Comparison of ENCODE assay signal across 8 cellular contexts in the genomic region with DNA sequence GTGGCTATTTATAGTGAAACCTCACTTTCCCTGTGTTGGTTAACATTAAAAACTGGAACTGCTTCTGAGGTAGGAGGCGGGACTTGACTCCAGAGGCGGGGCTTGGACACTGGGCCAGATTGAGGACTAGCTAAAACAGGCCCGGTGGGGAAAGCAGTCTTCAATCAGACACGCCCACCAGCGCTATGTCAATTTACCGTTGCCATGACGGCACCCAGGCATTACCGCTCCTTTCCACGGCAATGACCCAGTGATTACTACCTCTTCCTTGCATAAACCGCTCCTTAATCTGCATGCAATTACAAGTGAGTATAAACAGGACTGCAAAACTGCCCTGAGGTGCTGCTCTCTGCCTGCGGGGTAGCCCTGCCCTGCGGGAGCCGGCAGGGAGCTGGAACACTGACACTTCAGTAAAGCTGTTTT. TPM values are rescaled to one million over a fixed set of nuclear protein-coding genes. Genes with fewer than 3 reads are reported as not detected.
DNase-seq lines count a peak whose midpoint lies in the region; ATAC-seq and TF ChIP-seq lines count a peak whose summit lies in the region.

No MANE protein-coding gene starts in this region.

- peak overlapping the region in 3 of 8 donors; percentile 43 to 59 (median 57) for H3K4me3 Mint-ChIP-seq in CD4-positive, alpha-beta memory T cell

- no peaks in the 10 kb centered on the region for H3K4me1 ChIP-seq in CD4-positive, alpha-beta memory T cell (ENCODE audit: insufficient read depth, low read length)
- H3K4me1 ChIP-seq in heart right ventricle (peaks cover 10 to 46% (median 38%) of the 10 kb centered on the region in 9 donors), prostate gland (replicated peaks) (peaks cover 20% of the 10 kb centered on the region)

- no peaks in the 10 kb centered on the region for H3K9me3 Mint-ChIP-seq in CD4-positive, alpha-beta memory T cell
- no peaks in the 10 kb centered on the region for H3K9me3 Mint-ChIP-seq in activated naive CD4-positive, alpha-beta T cell treated with anti-CD3 and anti-CD28 coated beads, Interleukin-2, amount 50 U/mL, for 72 hours

- no peak overlapping the region for H3K4me3 ChIP-seq in CD4-positive, alpha-beta memory T cell (ENCODE audit: low read length in 2 of 2)
- no peak overlapping the region for H3K4me3 ChIP-seq in heart right ventricle
- no peak overlapping the region for H3K4me3 ChIP-seq in prostate gland

- H3K27me3 Mint-ChIP-seq in CD4-positive, alpha-beta memory T cell = peaks cover 0 to 5% of the 10 kb centered on the region in 2 donors

- no peaks in the 10 kb centered on the region for H3K36me3 Mint-ChIP-seq in CD4-positive, alpha-beta memory T cell
- no peaks in the 10 kb centered on the region for H3K36me3 Mint-ChIP-seq in activated naive CD4-positive, alpha-beta T cell treated with anti-CD3 and anti-CD28 coated beads, Interleukin-2, amount 50 U/mL, for 72 hours

- POLR2A ChIA-PET in CD4-positive, alpha-beta memory T cell (lab: Charles Lee; ENCODE audit: partially characterized antibody) = no interaction called here

- intact Hi-C loops in CD4-positive, alpha-beta memory T cell (cut with micrococcal nuclease) = no loop called here
- intact Hi-C loops in heart right ventricle (cut with DNase I) = loop anchor here in 8 of 10 donors (5.0 to 10.0 kb wide), 6 partner anchors 35 to 80 kb away; partner anchors contain the start of genes LRRFIP1 (in 4 of the 8) and RAB17 (in 1 of the 8)
- intact Hi-C loops in prostate gland (cut with DNase I) = loop anchor here (1.0 to 10.0 kb wide), 2 partner anchors 35 to 148 kb away; partner anchors contain the start of gene LRRFIP1

- CTCF ChIA-PET in CD4-positive, alpha-beta memory T cell (lab: Charles Lee; ENCODE audit: partially characterized antibody) = interaction anchor here (1.5 kb wide), 1 partner anchor 10 kb away, joined by 9 read pairs; no protein-coding TSS in a partner anchor

- no peak for TF ChIP-seq CTCF in heart right ventricle (IDR thresholded peaks at IDR 0.05)
- peak in 1 of 4 experiments; percentile 8 for TF ChIP-seq CTCF in prostate gland (IDR thresholded peaks at IDR 0.05)

- H3K27me3 ChIP-seq in CD4-positive, alpha-beta memory T cell (ENCODE audit: insufficient read depth, low read length) = no peaks in the 10 kb centered on the region
- H3K27me3 ChIP-seq in heart right ventricle = no peaks in the 10 kb centered on the region
- H3K27me3 ChIP-seq in prostate gland (replicated peaks; ENCODE audit: insufficient read depth) = no peaks in the 10 kb centered on the region

- no peaks in the 10 kb centered on the region for H3K36me3 ChIP-seq in CD4-positive, alpha-beta memory T cell (ENCODE audit: insufficient read depth, low read length)
- H3K36me3 ChIP-seq in heart right ventricle (peaks cover 0 to under 1% (median 0%) of the 10 kb centered on the region in 9 donors), prostate gland (no peaks in the 10 kb centered on the region)

- H3K4me1 Mint-ChIP-seq in CD4-positive, alpha-beta memory T cell = peaks cover 5 to 14% (median 6%) of the 10 kb centered on the region in 4 donors

- peak overlapping the region in 4 of 7 donors; percentile 35 to 62 (median 54) for H3K27ac Mint-ChIP-seq in CD4-positive, alpha-beta memory T cell
- no peak overlapping the region for H3K27ac Mint-ChIP-seq in activated naive CD4-positive, alpha-beta T cell treated with anti-CD3 and anti-CD28 coated beads, Interleukin-2, amount 50 U/mL, for 72 hours

- H3K27ac ChIP-seq in CD4-positive, alpha-beta memory T cell (ENCODE audit: low read depth, low read length) = no peak overlapping the region
- H3K27ac ChIP-seq in heart right ventricle = peak overlapping the region in 8 of 10 donors; percentile 15 to 65 (median 52)
- H3K27ac ChIP-seq in prostate gland = peak overlapping the region; percentile 68 to 71

- ATAC-seq in activated naive CD4-positive, alpha-beta T cell treated with anti-CD3 and anti-CD28 coated beads, Interleukin-2, amount 50 U/mL, for 72 hours = peak; percentile 55 to 80
- ATAC-seq in heart right ventricle (peak; percentile 73 to 90 (median 87)), HG02852 (IDR thresholded peaks at IDR 0.05; ENCODE audit: unreplicated experiment) (no peak)

- TF ChIP-seq EP300 in Ishikawa (IDR thresholded peaks at IDR 0.05; ENCODE audit: borderline replicate concordance) = no peak

- H3K9me3 ChIP-seq in CD4-positive, alpha-beta memory T cell (ENCODE audit: control insufficient read depth in 1 of 2, low read length in 2 of 2) = no peaks in the 10 kb centered on the region
- H3K9me3 ChIP-seq in heart right ventricle (no peaks in the 10 kb centered on the region), prostate gland (no peaks in the 10 kb centered on the region)

- WGBS in heart right ventricle, 2 donors = 17 to 20% methylated on average over 13 of the region's 13 CpGs
- 12% methylated on average over 13 of the region's 13 CpGs for WGBS in prostate gland

- DNase-seq in CD4-positive, alpha-beta memory T cell = peak; percentile 22 to 74 (median 38)
- peak; percentile 95 for DNase-seq in OCI-M1 (lab: John Stamatoyannopoulos, UW)
- peak in 1 of 2 donors; percentile 18 for DNase-seq in activated naive CD4-positive, alpha-beta T cell treated with anti-CD3 and anti-CD28 coated beads, Interleukin-2, amount 50 U/mL, for 72 hours (ENCODE audit: low spot score in 2 of 2)
- peak; percentile 84 to 86 for DNase-seq in heart right ventricle
- peak; percentile 98 for DNase-seq in prostate gland (ENCODE audit: low spot score)
- DNase-seq in GDM1 (lab: John Stamatoyannopoulos, UW) = no peak

- TF ChIP-seq RAD21 in Ishikawa (IDR thresholded peaks at IDR 0.05; ENCODE audit: low read depth) = peak; percentile 17; the same call in 1 of the 2 replicates

- TF ChIP-seq POLR2A in prostate gland (IDR thresholded peaks at IDR 0.05) = peak; percentile 30

TF ChIP-seq in Ishikawa, 13 proteins besides CTCF, POLR2A, EP300 and RAD21:
- 0 out of 2 replicates have a peak, but pooled peaks have one; percentile 15 for TF ChIP-seq TCF12 (IDR thresholded peaks at IDR 0.05; ENCODE audit: low read depth)
- 0 out of 2 replicates have a peak, but pooled peaks have one; percentile 6 for TF ChIP-seq NFIC (IDR thresholded peaks at IDR 0.05)
- TF ChIP-seq EGR1 (IDR thresholded peaks at IDR 0.05) = no peak
- TF ChIP-seq CREB1 (IDR thresholded peaks at IDR 0.05; ENCODE audit: low read depth) = no peak
- 0 out of 2 replicates have a peak, but pooled peaks have one; percentile 11 for TF ChIP-seq MAX (IDR thresholded peaks at IDR 0.05)
- TF ChIP-seq, protein P1, sequence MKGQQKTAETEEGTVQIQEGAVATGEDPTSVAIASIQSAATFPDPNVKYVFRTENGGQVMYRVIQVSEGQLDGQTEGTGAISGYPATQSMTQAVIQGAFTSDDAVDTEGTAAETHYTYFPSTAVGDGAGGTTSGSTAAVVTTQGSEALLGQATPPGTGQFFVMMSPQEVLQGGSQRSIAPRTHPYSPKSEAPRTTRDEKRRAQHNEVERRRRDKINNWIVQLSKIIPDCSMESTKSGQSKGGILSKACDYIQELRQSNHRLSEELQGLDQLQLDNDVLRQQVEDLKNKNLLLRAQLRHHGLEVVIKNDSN (IDR thresholded peaks at IDR 0.05) = no peak

RNA-seq across cellular contexts. Expression of gene LRRFIP1, which starts 35.3 kb away (rescaled TPM):
- 100 to 1,000 TPM; 114 to 119 TPM for total RNA-seq in CD4-positive, alpha-beta memory T cell
- polyA plus RNA-seq in CD4-positive, alpha-beta memory T cell = 100 to 1,000 TPM in 1 of 2 donors, 10 to 100 TPM in 1; 88.0 to 198 TPM
- 100 to 1,000 TPM; 190 to 193 TPM for total RNA-seq in activated naive CD4-positive, alpha-beta T cell treated with anti-CD3 and anti-CD28 coated beads, Interleukin-2, amount 50 U/mL, for 72 hours
- total RNA-seq in heart right ventricle = 100 to 1,000 TPM in 9 of 10 donors, 10 to 100 TPM in 1; 91.5 to 132 (median 112) TPM
- 100 to 1,000 TPM; 103 to 111 TPM for polyA plus RNA-seq in heart right ventricle
- 10 to 100 TPM; 66.1 to 73.1 TPM for total RNA-seq in prostate gland

Comparison
In these comparisons a context has a peak if more than half of its experiments do, and no peak if none do; other contexts are left out.
1. H3K27ac Mint-ChIP-seq: peak in CD4-positive, alpha-beta memory T cell (4 of 7); none in activated naive CD4-positive, alpha-beta T cell treated with anti-CD3 and anti-CD28 coated beads, Interleukin-2, amount 50 U/mL, for 72 hours (0 of 2).